8 cellular contexts compared by ENCODE assay signal in genomic region chr6:3850451-3851203, GRCh38. TPM values are rescaled to one million over a fixed set of nuclear protein-coding genes. Genes with fewer than 3 reads are reported as not detected.
A peak's percentile ranks its signal among the peaks of the same experiment; 100 is the strongest.
DNase-seq lines count a peak whose midpoint lies in the region; ATAC-seq and TF ChIP-seq lines count a peak whose summit lies in the region.

No MANE protein-coding gene starts in this region.

- H3K4me3 Mint-ChIP-seq in glutamatergic neuron (ENCODE audit: unreplicated experiment) (peak overlapping the region; percentile 30), Caco-2 (ENCODE audit: unreplicated experiment) (no peak overlapping the region)
- peak overlapping the region; percentile 82 for H3K4me3 Mint-ChIP-seq in stimulated activated memory B cell treated with anti-CD40 and anti-IgM and Interleukin-4, amounts not matched to agents 10 μg/mL and 1 μg/mL and 100 μg/mL, for 72 hours

- intact Hi-C loops in Caco-2 (cut with micrococcal nuclease; ENCODE audit: unreplicated experiment) = no loop called here

- TF ChIP-seq CTCF in glutamatergic neuron (IDR thresholded peaks at IDR 0.05; ENCODE audit: partially characterized antibody, unreplicated experiment) (no peak), Caco-2 (IDR thresholded peaks at IDR 0.05; ENCODE audit: insufficient read depth in 1 of 2, low read depth in 1 of 2, low read length in 1 of 2, severe bottlenecking in 1 of 2, unreplicated experiment in 1 of 2) (no peak)

- peak; percentile 40 for ATAC-seq in HG03060 (IDR thresholded peaks at IDR 0.05; ENCODE audit: low read depth, unreplicated experiment)
- ATAC-seq in stimulated activated memory B cell treated with anti-CD40 and anti-IgM and Interleukin-4, amounts not matched to agents 10 μg/mL and 1 μg/mL and 100 μg/mL, for 72 hours = peak; percentile 18
- no peak for ATAC-seq in HG03342 (IDR thresholded peaks at IDR 0.05; ENCODE audit: unreplicated experiment)

- no peaks in the 10 kb centered on the region for H3K36me3 Mint-ChIP-seq in glutamatergic neuron (ENCODE audit: unreplicated experiment)
- no peaks in the 10 kb centered on the region for H3K36me3 Mint-ChIP-seq in stimulated activated memory B cell treated with anti-CD40 and anti-IgM and Interleukin-4, amounts not matched to agents 10 μg/mL and 1 μg/mL and 100 μg/mL, for 72 hours
- no peaks in the 10 kb centered on the region for H3K36me3 Mint-ChIP-seq in Caco-2 (ENCODE audit: insufficient read depth, unreplicated experiment)

- no peaks in the 10 kb centered on the region for H3K27me3 ChIP-seq in Caco-2 (replicated peaks; ENCODE audit: control insufficient read depth, insufficient read depth, low read length)

- H3K4me1 ChIP-seq in Caco-2 = no peaks in the 10 kb centered on the region

- H3K27me3 Mint-ChIP-seq in glutamatergic neuron (ENCODE audit: unreplicated experiment) = peaks cover 7% of the 10 kb centered on the region
- H3K27me3 Mint-ChIP-seq in stimulated activated memory B cell treated with anti-CD40 and anti-IgM and Interleukin-4, amounts not matched to agents 10 μg/mL and 1 μg/mL and 100 μg/mL, for 72 hours = no peaks in the 10 kb centered on the region
- no peaks in the 10 kb centered on the region for H3K27me3 Mint-ChIP-seq in Caco-2 (ENCODE audit: insufficient read depth, unreplicated experiment)

- BruUV-seq in Caco-2 (replicated peaks; lab: Mats Ljungman, UMichigan) = no TSS peak

- H3K4me1 Mint-ChIP-seq in glutamatergic neuron (ENCODE audit: low read depth, unreplicated experiment) (peaks cover 1% of the 10 kb centered on the region), Caco-2 (ENCODE audit: low read depth, unreplicated experiment) (no peaks in the 10 kb centered on the region)
- H3K4me1 Mint-ChIP-seq in stimulated activated memory B cell treated with anti-CD40 and anti-IgM and Interleukin-4, amounts not matched to agents 10 μg/mL and 1 μg/mL and 100 μg/mL, for 72 hours = peaks cover 36% of the 10 kb centered on the region

- H3K9me3 Mint-ChIP-seq in glutamatergic neuron (ENCODE audit: unreplicated experiment) (peaks cover 10% of the 10 kb centered on the region), Caco-2 (ENCODE audit: unreplicated experiment) (peaks cover 12% of the 10 kb centered on the region)
- H3K9me3 Mint-ChIP-seq in stimulated activated memory B cell treated with anti-CD40 and anti-IgM and Interleukin-4, amounts not matched to agents 10 μg/mL and 1 μg/mL and 100 μg/mL, for 72 hours = peaks cover 2% of the 10 kb centered on the region

- H3K9me3 ChIP-seq in Caco-2 = peaks cover 14% of the 10 kb centered on the region

- H3K36me3 ChIP-seq in Caco-2 (ENCODE audit: control insufficient read depth, insufficient read depth, low read length) = no peaks in the 10 kb centered on the region

- POLR2A ChIA-PET in Caco-2 (lab: Charles Lee) = no interaction called here

- DNase-seq in activated CD8-positive, alpha-beta memory T cell treated with anti-CD3 and anti-CD28 coated beads, Interleukin-2, amount 50 U/mL, for 4 hours = peak; percentile 29
- no peak for DNase-seq in glutamatergic neuron
- no peak for DNase-seq in ACHN
- DNase-seq in HK-2 (ENCODE audit: unreplicated experiment) = no peak
- no peak for DNase-seq in Caco-2

- CTCF ChIA-PET in Caco-2 (lab: Charles Lee) = interaction anchor here (0.7 kb wide), 1 partner anchor 82 kb away, joined by 3 read pairs; no protein-coding TSS in a partner anchor

- H3K4me3 ChIP-seq in Caco-2 (ENCODE audit: low read depth, low read length) = no peak overlapping the region

- H3K27ac Mint-ChIP-seq in glutamatergic neuron (ENCODE audit: unreplicated experiment) (no peak overlapping the region), Caco-2 (ENCODE audit: unreplicated experiment) (no peak overlapping the region)
- peak overlapping the region; percentile 79 for H3K27ac Mint-ChIP-seq in stimulated activated memory B cell treated with anti-CD40 and anti-IgM and Interleukin-4, amounts not matched to agents 10 μg/mL and 1 μg/mL and 100 μg/mL, for 72 hours

- in situ Hi-C loops in ACHN (cut with HindIII; ENCODE audit: low pct_ligation_motif_present, low pct_unique_long_range_greater_than_20kb, low sequenced_read_pairs) = no loop called here

RNA-seq across cellular contexts. Expression of gene FAM50B, which starts 1.5 kb away (rescaled TPM):
- total RNA-seq in glutamatergic neuron (ENCODE audit: unreplicated experiment) = 3.6 TPM
- not detected in 2 replicates for total RNA-seq in Caco-2 (2022)
